ENCODE assay signal across 14 cellular contexts in genomic region chr16:69935278-69935711, GRCh38. TPM values are rescaled to one million over a fixed set of nuclear protein-coding genes. Genes with fewer than 3 reads are reported as not detected.
"Had no signal": no experiment of that assay in that cellular context is flagged by ENCODE, and none has a peak within 500 bp of the region (broad histone marks: within the 10 kb centered on the region; RNA-seq: fewer than 3 reads in every experiment).

No MANE protein-coding gene starts in this region.

- H3K27ac ChIP-seq: foreskin keratinocyte, pancreas, suprapubic skin had no signal

- H3K27ac Mint-ChIP-seq: activated naive CD4-positive, alpha-beta T cell treated with anti-CD3 and anti-CD28 coated beads, Interleukin-2, amount 50 U/mL, for 24 hours; nephron; stimulated activated memory B cell treated with anti-CD40 and anti-IgM and Interleukin-4, amounts not matched to agents 10 μg/mL and 1 μg/mL and 100 μg/mL, for 72 hours had no signal

- H3K9me3 ChIP-seq: pancreas, suprapubic skin had no signal

- H3K4me2 ChIP-seq: smooth muscle cell had no signal

- FAIRE-seq: pancreas had no signal

- H3K4me1 ChIP-seq: foreskin keratinocyte, pancreas, suprapubic skin had no signal

- H3K4me1 Mint-ChIP-seq: activated naive CD4-positive, alpha-beta T cell treated with anti-CD3 and anti-CD28 coated beads, Interleukin-2, amount 50 U/mL, for 24 hours; nephron; stimulated activated memory B cell treated with anti-CD40 and anti-IgM and Interleukin-4, amounts not matched to agents 10 μg/mL and 1 μg/mL and 100 μg/mL, for 72 hours had no signal

- H3K4me3 ChIP-seq: pancreas, smooth muscle cell, suprapubic skin had no signal

- H3K27me3 ChIP-seq: foreskin keratinocyte, pancreas, suprapubic skin had no signal

- H3K9me3 Mint-ChIP-seq: activated naive CD4-positive, alpha-beta T cell treated with anti-CD3 and anti-CD28 coated beads, Interleukin-2, amount 50 U/mL, for 24 hours; nephron; stimulated activated memory B cell treated with anti-CD40 and anti-IgM and Interleukin-4, amounts not matched to agents 10 μg/mL and 1 μg/mL and 100 μg/mL, for 72 hours had no signal

- DNase-seq: activated CD4-positive, alpha-beta T cell treated with anti-CD3 and anti-CD28 coated beads, Interleukin-2, amount 50 U/mL, for 4 hours; activated effector memory CD4-positive, alpha-beta T cell treated with Interleukin-2 at 50 U/mL for 16 hours; activated T-cell treated with anti-CD3 and anti-CD28 coated beads, Interleukin-2, amount 50 U/mL, for 1 hour; foreskin keratinocyte; left colon; pancreas; retina; T-helper 2 cell had no signal

- ATAC-seq: foreskin keratinocyte; left colon; pancreas; stimulated activated memory B cell treated with anti-CD40 and anti-IgM and Interleukin-4, amounts not matched to agents 10 μg/mL and 1 μg/mL and 100 μg/mL, for 72 hours had no signal

- H3K4me3 Mint-ChIP-seq: activated naive CD4-positive, alpha-beta T cell treated with anti-CD3 and anti-CD28 coated beads, Interleukin-2, amount 50 U/mL, for 24 hours; nephron; stimulated activated memory B cell treated with anti-CD40 and anti-IgM and Interleukin-4, amounts not matched to agents 10 μg/mL and 1 μg/mL and 100 μg/mL, for 72 hours had no signal

- H3K27me3 Mint-ChIP-seq: activated naive CD4-positive, alpha-beta T cell treated with anti-CD3 and anti-CD28 coated beads, Interleukin-2, amount 50 U/mL, for 24 hours; stimulated activated memory B cell treated with anti-CD40 and anti-IgM and Interleukin-4, amounts not matched to agents 10 μg/mL and 1 μg/mL and 100 μg/mL, for 72 hours had no signal

RNA-seq across cellular contexts. Expression of gene CLEC18A, which starts 15.8 kb away (rescaled TPM):
- total RNA-seq: lung microvascular endothelial cell had no signal
